Comparison of ENCODE assay signal across 25 cellular contexts in genomic region chr14:102285106-102285505, GRCh38. TPM values are rescaled to one million over a fixed set of nuclear protein-coding genes. Genes with fewer than 3 reads are reported as not detected.
DNase-seq lines count a peak whose midpoint lies in the region; ATAC-seq and TF ChIP-seq lines count a peak whose summit lies in the region.
"Had no signal": no experiment of that assay in that cellular context is flagged by ENCODE, and none has a peak within 500 bp of the region (broad histone marks: within the 10 kb centered on the region; RNA-seq: fewer than 3 reads in every experiment).

No MANE protein-coding gene starts in this region.

- DNase-seq in IMR-90 = no peak
- no peak for DNase-seq in brain microvascular endothelial cell
- DNase-seq in type B pancreatic cell (ENCODE audit: extremely low spot score, unreplicated experiment) = no peak
- no peak for DNase-seq in NCI-H1930 (lab: John Stamatoyannopoulos, UW)
- DNase-seq in activated CD8-positive, alpha-beta memory T cell treated with anti-CD3 and anti-CD28 coated beads for 24 hours = no peak
- DNase-seq: ACHN; AML-193; Calu3; CD8-positive, alpha-beta memory T cell; DMS153; GDM1; KG1; NCI-H1092 treated with DMSO at 0.1 percent for 48 hours; NCI-H1436 treated with DMSO at 0.1 percent for 48 hours; NCI-H2029 treated with DMSO at 0.1 percent for 48 hours; NCI-H345; NCI-H524; NCI-H774; Peyer's patch had no signal

- H3K14ac ChIP-seq in IMR-90 (replicated peaks; ENCODE audit: low read depth, low read length) = no peak overlapping the region

- no peaks in the 10 kb centered on the region for H3K27me3 Mint-ChIP-seq in type B pancreatic cell

- H3K27me3 ChIP-seq in IMR-90 (ENCODE audit: control insufficient read depth, insufficient read depth, low read length) = no peaks in the 10 kb centered on the region
- no peaks in the 10 kb centered on the region for H3K27me3 ChIP-seq in brain microvascular endothelial cell (replicated peaks)
- H3K27me3 ChIP-seq: Peyer's patch, SJSA1 had no signal

- H2AK5ac ChIP-seq in IMR-90 (ENCODE audit: low read depth, low read length) = peak overlapping the region; percentile 20; the same call in 1 of the 2 replicates

- no peaks in the 10 kb centered on the region for H3K9me3 ChIP-seq in IMR-90 (ENCODE audit: control insufficient read depth, insufficient read depth, low read length)
- H3K9me3 ChIP-seq: HAP-1, Peyer's patch, SJSA1 had no signal

- H3K4me3 Mint-ChIP-seq in type B pancreatic cell = no peak overlapping the region
- H3K4me3 Mint-ChIP-seq: CD8-positive, alpha-beta memory T cell had no signal

- no peak overlapping the region for H2AFZ ChIP-seq in IMR-90 (replicated peaks; ENCODE audit: low read length, poor library complexity)

- no peak overlapping the region for H3K4me2 ChIP-seq in IMR-90 (ENCODE audit: low read depth, low read length)

- no peak overlapping the region for H4K5ac ChIP-seq in IMR-90 (ENCODE audit: low read depth, low read length)

- peak overlapping the region; percentile 55; the same call in 1 of the 2 replicates for H2BK20ac ChIP-seq in IMR-90 (ENCODE audit: low read depth, low read length)

- no peak for TF ChIP-seq POLR2A in IMR-90 (IDR thresholded peaks at IDR 0.05; ENCODE audit: low read depth, low read length)

- peak overlapping the region; percentile 10; the same call in 1 of the 2 replicates for H4K91ac ChIP-seq in IMR-90 (ENCODE audit: insufficient read depth, low read depth, low read length)

- TF ChIP-seq RAD21 in IMR-90 (IDR thresholded peaks at IDR 0.05; ENCODE audit: low read length) = no peak

- H4K20me1 ChIP-seq in IMR-90 (ENCODE audit: insufficient read depth, low read length) = no peaks in the 10 kb centered on the region

- no peak overlapping the region for H3K18ac ChIP-seq in IMR-90 (ENCODE audit: low read depth, low read length)

- H3K27ac ChIP-seq in IMR-90 (ENCODE audit: insufficient read depth, low read length) (no peak overlapping the region), brain microvascular endothelial cell (no peak overlapping the region)
- H3K27ac ChIP-seq: C4-2B, Peyer's patch, SJSA1 had no signal

- H3K23ac ChIP-seq in IMR-90 (ENCODE audit: low read depth, low read length) = no peak overlapping the region

- H3K9ac ChIP-seq in IMR-90 (ENCODE audit: low read depth, low read length) = no peak overlapping the region

- no peak overlapping the region for H2BK15ac ChIP-seq in IMR-90 (ENCODE audit: low read depth, low read length)

- H3K9me1 ChIP-seq in IMR-90 (ENCODE audit: insufficient read depth, low read length) = peaks cover 3% of the 10 kb centered on the region

- H3K56ac ChIP-seq in IMR-90 (ENCODE audit: extremely low read depth, insufficient read depth, low read length) = no peak overlapping the region

- H2BK5ac ChIP-seq in IMR-90 (ENCODE audit: low read depth, low read length, poor library complexity, severe bottlenecking) = no peak overlapping the region

- dilution Hi-C loops in IMR-90 (cut with HindIII; ENCODE audit: low sequenced_read_pairs, unreplicated experiment) = no loop called here

- CTCF ChIA-PET in IMR-90 (lab: Yijun Ruan, JAX) = no interaction called here

- 0 out of 4 replicates have a peak overlapping the region, but pooled peaks of 1 of the 2 experiments have one; percentile 13 for H4K8ac ChIP-seq in IMR-90 (ENCODE audit: low read depth in 2 of 2, low read length in 2 of 2)

- H3K36me3 Mint-ChIP-seq in type B pancreatic cell = no peaks in the 10 kb centered on the region
- H3K36me3 Mint-ChIP-seq: CD8-positive, alpha-beta memory T cell had no signal

- ATAC-seq in IMR-90 (ENCODE audit: low read depth) (no peak), GM19463 (IDR thresholded peaks at IDR 0.05; ENCODE audit: unreplicated experiment) (no peak)
- ATAC-seq: GM12878 had no signal

- intact Hi-C loops in IMR-90 (cut with micrococcal nuclease) = no loop called here

- H3K79me1 ChIP-seq in IMR-90 (ENCODE audit: low read depth in 1 of 2, low read length in 2 of 2) = peaks cover 3 to 4% of the 10 kb centered on the region in 2 experiments; a peak in 3 of 4 replicates

- TF ChIP-seq CTCF in GM12874 (IDR thresholded peaks at IDR 0.05; ENCODE audit: insufficient read depth, low read depth, low read length) = 0 out of 2 replicates have a peak, but pooled peaks have one; percentile 11
- TF ChIP-seq CTCF in IMR-90 (conservative IDR thresholded peaks at IDR 0.05; ENCODE audit: low read depth, low read length) = no peak
- TF ChIP-seq CTCF in brain microvascular endothelial cell (IDR thresholded peaks at IDR 0.05; ENCODE audit: low read depth, low read length, missing control alignments) = peak; percentile 32
- TF ChIP-seq CTCF in type B pancreatic cell (conservative IDR thresholded peaks at IDR 0.05) = peak; percentile 40

- no TSS peak for BruUV-seq in IMR-90 (replicated peaks; lab: Mats Ljungman, UMichigan)

- WGBS in IMR-90 (ENCODE audit: extremely low coverage in 2 of 2, insufficient read length in 1 of 2), 2 experiments = 83% methylated on average over 1 of the region's 2 CpGs; no CpG with 5 or more reads in 1 of the 2 experiments

- H3K36me3 ChIP-seq in IMR-90 (ENCODE audit: control insufficient read depth, insufficient read depth, low read length) = no peaks in the 10 kb centered on the region
- peaks cover 5% of the 10 kb centered on the region for H3K36me3 ChIP-seq in brain microvascular endothelial cell (replicated peaks)
- H3K36me3 ChIP-seq: HAP-1, Peyer's patch, SJSA1 had no signal

- H2BK120ac ChIP-seq in IMR-90 (ENCODE audit: low read depth, low read length) = peak overlapping the region; percentile 28; the same call in 1 of the 2 replicates

- no peak overlapping the region for H3K27ac Mint-ChIP-seq in type B pancreatic cell
- H3K27ac Mint-ChIP-seq: CD8-positive, alpha-beta memory T cell had no signal

- H3K9me3 Mint-ChIP-seq in type B pancreatic cell = no peaks in the 10 kb centered on the region
- H3K9me3 Mint-ChIP-seq: CD8-positive, alpha-beta memory T cell had no signal

- H3K4me3 ChIP-seq in IMR-90 (ENCODE audit: insufficient read depth, low read depth, low read length) (no peak overlapping the region), brain microvascular endothelial cell (ENCODE audit: low read depth, low read length) (no peak overlapping the region)
- H3K4me3 ChIP-seq: GM12878, HAP-1, Peyer's patch, SJSA1 had no signal

- H3K4ac ChIP-seq in IMR-90 (ENCODE audit: low read depth, low read length) = peak overlapping the region; percentile 11; the same call in 1 of the 2 replicates

- in situ Hi-C loops in IMR-90 (cut with MboI; ENCODE audit: low sequenced_read_pairs) = no loop called here
- in situ Hi-C loops in brain microvascular endothelial cell (cut with HindIII; ENCODE audit: low pct_ligation_motif_present, low sequenced_read_pairs) = no loop called here

- POLR2A ChIA-PET in IMR-90 (lab: Charles Lee; ENCODE audit: unreplicated experiment) = no interaction called here

- peaks cover 6% of the 10 kb centered on the region for H3K4me1 Mint-ChIP-seq in type B pancreatic cell (ENCODE audit: unreplicated experiment)
- H3K4me1 Mint-ChIP-seq: CD8-positive, alpha-beta memory T cell had no signal

- peak overlapping the region; percentile 57 for H2AK9ac ChIP-seq in IMR-90 (replicated peaks; ENCODE audit: low read depth, low read length, poor library complexity)

- H3K4me1 ChIP-seq in IMR-90 (ENCODE audit: control insufficient read depth, insufficient read depth, low read length) = peaks cover 1% of the 10 kb centered on the region; the same call in 1 of the 2 replicates
- H3K4me1 ChIP-seq: HAP-1, Peyer's patch had no signal

TF ChIP-seq in IMR-90, 13 proteins besides CTCF, POLR2A, EP300 and RAD21:
- TF ChIP-seq FOS (IDR thresholded peaks at IDR 0.05; ENCODE audit: low read depth, low read length) = no peak
- TF ChIP-seq CEBPB (IDR thresholded peaks at IDR 0.05; ENCODE audit: low read depth, low read length) = no peak
- TF ChIP-seq CHD1 (IDR thresholded peaks at IDR 0.05; ENCODE audit: low read depth, low read length) = no peak
- no peak for TF ChIP-seq USF2 (IDR thresholded peaks at IDR 0.05; ENCODE audit: low read depth, low read length)
- no peak for TF ChIP-seq NFE2L2 (IDR thresholded peaks at IDR 0.05; ENCODE audit: low read depth, low read length)
- no peak for TF ChIP-seq RCOR1 (IDR thresholded peaks at IDR 0.05; ENCODE audit: insufficient replicate concordance, low read length)
- no peak for TF ChIP-seq MXI1 (IDR thresholded peaks at IDR 0.05; ENCODE audit: borderline replicate concordance, low read depth, low read length)
- no peak for TF ChIP-seq BHLHE40 (IDR thresholded peaks at IDR 0.05; ENCODE audit: low read depth, low read length)
- no peak for TF ChIP-seq MAFK (IDR thresholded peaks at IDR 0.05; ENCODE audit: low read depth, low read length)
- TF ChIP-seq MAZ (IDR thresholded peaks at IDR 0.05; ENCODE audit: borderline replicate concordance, low read depth, low read length) = no peak
- TF ChIP-seq SMC3 (IDR thresholded peaks at IDR 0.05; ENCODE audit: low read depth, low read length) = no peak
TF ChIP-seq in IMR-90: peak in this region for 0.

RNA-seq across cellular contexts. Expression of gene MOK, which starts 19.9 kb away (rescaled TPM):
- total RNA-seq in IMR-90 (2012; rRNA removed) (16.8 and 24.4 TPM in 2 replicates), type B pancreatic cell (ENCODE audit: low replicate concordance) (17.7 and 26.3 TPM in 2 replicates)
- 48.1 and 48.5 TPM in 2 replicates for polyA plus RNA-seq in IMR-90 (2012; rRNA removed)
- polyA plus RNA-seq in IMR-90 (2012; cell fraction: cytosol; rRNA removed) = 22.5 and 28.2 TPM in 2 replicates
- polyA plus RNA-seq in IMR-90 (2012; cell fraction: nucleus; rRNA removed; ENCODE audit: low replicate concordance) = 188 and 260 TPM in 2 replicates

RNA-seq across cellular contexts. Expression of gene ZNF839, which starts 34.4 kb away (rescaled TPM):
- total RNA-seq in IMR-90 (2012; rRNA removed) = 5.7 and 6.4 TPM in 2 replicates
- 9.8 and 10.7 TPM in 2 replicates for polyA plus RNA-seq in IMR-90 (2012; rRNA removed)
- 4.8 and 5.5 TPM in 2 replicates for polyA plus RNA-seq in IMR-90 (2012; cell fraction: cytosol; rRNA removed)
- 42.8 and 49.8 TPM in 2 replicates for polyA plus RNA-seq in IMR-90 (2012; cell fraction: nucleus; rRNA removed; ENCODE audit: low replicate concordance)
- total RNA-seq in type B pancreatic cell (ENCODE audit: low replicate concordance) = 10.8 and 16.4 TPM in 2 replicates
